ENCODE assay signal across 8 cellular contexts in the genomic region with DNA sequence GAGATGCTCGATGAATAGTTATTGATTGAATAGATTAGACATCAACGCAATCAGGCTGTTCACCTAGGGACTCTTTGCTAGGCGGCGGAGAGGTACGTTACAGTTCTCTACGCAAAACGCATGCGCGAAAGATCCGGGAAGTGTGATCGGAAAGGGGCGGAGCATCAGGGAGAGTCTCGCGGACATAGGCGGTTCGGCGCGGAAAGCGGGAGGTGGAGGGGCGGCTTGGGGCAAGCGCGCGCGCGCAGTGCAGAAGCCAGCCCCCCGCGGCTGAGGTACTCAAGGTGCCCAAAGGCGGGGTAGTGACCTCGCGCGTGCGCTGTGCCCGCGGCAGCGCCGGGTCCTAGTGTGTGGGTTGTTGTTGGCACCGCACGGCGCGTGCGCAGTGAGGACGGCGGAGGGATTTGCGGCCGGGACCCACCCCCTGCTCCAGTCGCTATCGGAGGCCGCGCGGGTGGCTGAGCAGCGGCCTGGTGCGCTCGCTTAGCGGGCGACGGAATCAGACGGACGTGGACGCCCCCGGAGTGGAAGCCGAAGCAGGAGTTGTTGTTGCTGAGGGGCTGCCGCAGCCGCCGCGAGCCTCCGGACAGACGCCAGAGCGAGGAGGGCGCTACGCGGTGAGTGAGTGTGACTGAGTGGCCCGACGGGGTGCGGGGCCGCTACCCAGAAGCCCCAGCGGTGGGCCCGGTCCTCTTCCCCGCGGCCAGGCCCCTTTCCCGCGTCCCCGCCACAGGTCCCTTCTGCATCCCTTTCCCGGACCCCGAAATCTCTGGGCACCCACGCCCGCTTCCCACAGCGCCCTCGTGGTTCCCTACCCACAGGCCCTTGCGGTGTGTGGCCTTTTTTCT. TPM values are rescaled to one million over a fixed set of nuclear protein-coding genes. Genes with fewer than 3 reads are reported as not detected.
DNase-seq lines count a peak whose midpoint lies in the region; ATAC-seq and TF ChIP-seq lines count a peak whose summit lies in the region.

TSS of gene SNRNP70 (plus strand) at position 432 of the 848 bp plus-strand sequence. CDS start 964 bp downstream, outside the sequence.

- peak; percentile 99 for DNase-seq in EL
- DNase-seq in H7, result peak; percentile 100
- DNase-seq in MG63, result peak; percentile 99
- DNase-seq in SHP77 treated with DMSO at 0.1 percent for 48 hours (lab: John Stamatoyannopoulos, UW), result peak; percentile 98
- DNase-seq in activated effector memory CD4-positive, alpha-beta T cell treated with anti-CD3 and anti-CD28 coated beads, Interleukin-2, amount 50 U/mL, for 16 hours, result peak; percentile 99
- peak; percentile 99 for DNase-seq in fibroblast of the aortic adventitia (ENCODE audit: low read depth)
- peak; percentile 99 for DNase-seq in nephron progenitor cell
- DNase-seq in stimulated activated naive CD8-positive, alpha-beta T cell treated with anti-CD3 and anti-CD28 coated beads, Interleukin-15, amount 100 ng/mL, for 72 hours, result peak; percentile 100

- peak within 1 kb of the TSS; percentile 98 for H3K4me3 Mint-ChIP-seq in nephron progenitor cell
- peak within 1 kb of the TSS; percentile 98 to 99 for H3K4me3 Mint-ChIP-seq in stimulated activated naive CD8-positive, alpha-beta T cell treated with anti-CD3 and anti-CD28 coated beads, Interleukin-15, amount 100 ng/mL, for 72 hours

- H3K4me1 Mint-ChIP-seq in nephron progenitor cell, result peaks cover 39% of the 10 kb centered on the region
- H3K4me1 Mint-ChIP-seq in stimulated activated naive CD8-positive, alpha-beta T cell treated with anti-CD3 and anti-CD28 coated beads, Interleukin-15, amount 100 ng/mL, for 72 hours, result peaks cover 43% of the 10 kb centered on the region

- peaks cover 3% of the 10 kb centered on the region for H3K9me3 Mint-ChIP-seq in nephron progenitor cell
- H3K9me3 Mint-ChIP-seq in stimulated activated naive CD8-positive, alpha-beta T cell treated with anti-CD3 and anti-CD28 coated beads, Interleukin-15, amount 100 ng/mL, for 72 hours, result no peaks in the 10 kb centered on the region

- no peaks in the 10 kb centered on the region for H3K9me3 ChIP-seq in MG63

- H3K27me3 ChIP-seq in H7 (ENCODE audit: control insufficient read depth, insufficient read depth, low read length) (no peaks in the 10 kb centered on the region), MG63 (no peaks in the 10 kb centered on the region)

- H3K27me3 Mint-ChIP-seq in nephron progenitor cell (ENCODE audit: low read depth, poor library complexity), result peaks cover 27% of the 10 kb centered on the region
- H3K27me3 Mint-ChIP-seq in stimulated activated naive CD8-positive, alpha-beta T cell treated with anti-CD3 and anti-CD28 coated beads, Interleukin-15, amount 100 ng/mL, for 72 hours, result no peaks in the 10 kb centered on the region

- peak; percentile 97 for ATAC-seq in stimulated activated naive CD8-positive, alpha-beta T cell treated with anti-CD3 and anti-CD28 coated beads, Interleukin-15, amount 100 ng/mL, for 72 hours

- H3K4me3 ChIP-seq in H7 (ENCODE audit: insufficient read depth, low read depth, low read length) (peak within 1 kb of the TSS; percentile 95), MG63 (peak within 1 kb of the TSS; percentile 99), fibroblast of the aortic adventitia (ENCODE audit: low read depth, low read length) (peak within 1 kb of the TSS; percentile 96)

- TF ChIP-seq CTCF in fibroblast of the aortic adventitia (IDR thresholded peaks at IDR 0.05; ENCODE audit: insufficient read depth, low read length) (no peak), nephron progenitor cell (IDR thresholded peaks at IDR 0.05) (no peak)

- peak within 1 kb of the TSS; percentile 96 for H3K27ac Mint-ChIP-seq in nephron progenitor cell
- H3K27ac Mint-ChIP-seq in stimulated activated naive CD8-positive, alpha-beta T cell treated with anti-CD3 and anti-CD28 coated beads, Interleukin-15, amount 100 ng/mL, for 72 hours, result peak within 1 kb of the TSS; percentile 97 to 100

- peaks cover 33% of the 10 kb centered on the region for H3K36me3 Mint-ChIP-seq in nephron progenitor cell (ENCODE audit: low read depth)

- peaks cover 23% of the 10 kb centered on the region for H3K36me3 ChIP-seq in H7 (replicated peaks; ENCODE audit: control insufficient read depth, insufficient read depth, low read length)
- H3K36me3 ChIP-seq in MG63, result peaks cover 47% of the 10 kb centered on the region

RNA-seq across cellular contexts. Expression of gene SNRNP70, which starts in this region (rescaled TPM):
- total RNA-seq in H7 (2014; rRNA removed; shearing (Covaris generic)), result 338 and 397 TPM in 2 replicates
- 172 and 247 TPM in 2 replicates for total RNA-seq in MG63 (2014; rRNA removed; shearing (Covaris generic); ENCODE audit: low replicate concordance)
- total RNA-seq in fibroblast of the aortic adventitia (ENCODE audit: low replicate concordance), result 111 and 129 TPM in 2 replicates

Comparison
In these comparisons a context has a peak if more than half of its experiments do, and no peak if none do; other contexts are left out.
1. Peak in every context shown above with its lines: DNase-seq, ATAC-seq and H3K4me3 ChIP-seq.